Comparison of ENCODE assay signal across 15 cellular contexts in the genomic region with DNA sequence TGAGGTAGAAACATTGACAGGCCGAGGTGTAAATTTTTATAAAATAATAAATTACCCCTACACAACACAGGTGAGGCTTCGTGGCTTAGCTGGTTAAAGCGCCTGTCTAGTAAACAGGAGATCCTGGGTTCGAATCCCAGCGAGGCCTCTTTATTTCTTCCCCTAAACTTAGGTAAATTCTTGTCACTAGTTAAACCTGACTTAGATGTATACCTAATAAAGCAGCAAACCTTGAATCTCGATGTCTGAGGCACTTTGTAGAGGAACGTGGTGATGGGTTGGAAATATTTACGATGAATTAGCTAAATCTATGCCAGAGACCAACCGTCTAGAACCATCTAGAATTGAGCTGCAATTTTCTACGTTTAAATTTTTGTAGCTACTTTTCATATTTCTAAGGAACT.
DNase-seq lines count a peak whose midpoint lies in the region; ATAC-seq lines count a peak whose summit lies in the region.
"Had no signal": no experiment of that assay in that cellular context is flagged by ENCODE, and none has a peak within 500 bp of the region (broad histone marks: within the 10 kb centered on the region; RNA-seq: fewer than 3 reads in every experiment).

No MANE protein-coding gene starts in this region.

- no peaks in the 10 kb centered on the region for H3K4me1 Mint-ChIP-seq in stimulated activated naive CD8-positive, alpha-beta T cell treated with anti-CD3 and anti-CD28 coated beads, Interleukin-15, amount 100 ng/mL, for 72 hours
- H3K4me1 Mint-ChIP-seq in activated naive CD4-positive, alpha-beta T cell treated with anti-CD3 and anti-CD28 coated beads for 36 hours (ENCODE audit: low read depth), result peaks cover 3% of the 10 kb centered on the region

- no peaks in the 10 kb centered on the region for H3K4me1 ChIP-seq in adipocyte (ENCODE audit: control insufficient read depth, insufficient read depth, low read length)
- H3K4me1 ChIP-seq: body of pancreas had no signal

- H3K36me3 ChIP-seq in MG63 (no peaks in the 10 kb centered on the region), adipocyte (ENCODE audit: control insufficient read depth, insufficient read depth, low read length, severe bottlenecking) (no peaks in the 10 kb centered on the region)
- H3K36me3 ChIP-seq: WERI-Rb-1 had no signal

- peak; percentile 37 for ATAC-seq in stimulated activated naive CD8-positive, alpha-beta T cell treated with anti-CD3 and anti-CD28 coated beads, Interleukin-15, amount 100 ng/mL, for 72 hours
- ATAC-seq: body of pancreas, left lobe of liver had no signal

- H3K27me3 ChIP-seq in MG63, result peaks cover 25% of the 10 kb centered on the region
- H3K27me3 ChIP-seq in adipocyte (replicated peaks; ENCODE audit: control insufficient read depth, insufficient read depth, low read length), result peaks cover 15% of the 10 kb centered on the region

- no peaks in the 10 kb centered on the region for H3K36me3 Mint-ChIP-seq in activated naive CD4-positive, alpha-beta T cell treated with anti-CD3 and anti-CD28 coated beads for 36 hours (ENCODE audit: low read depth)
- H3K36me3 Mint-ChIP-seq: natural killer cell treated with Interleukin-12 subunit alpha and Interleukin-12 subunit beta and Interleukin-15 and Interleukin-18, amount 100 ng/mL, for 72 hours had no signal

- no peak overlapping the region for H3K4me3 Mint-ChIP-seq in stimulated activated naive CD8-positive, alpha-beta T cell treated with anti-CD3 and anti-CD28 coated beads, Interleukin-15, amount 100 ng/mL, for 72 hours
- no peak overlapping the region for H3K4me3 Mint-ChIP-seq in activated naive CD4-positive, alpha-beta T cell treated with anti-CD3 and anti-CD28 coated beads for 36 hours
- H3K4me3 Mint-ChIP-seq: natural killer cell treated with Interleukin-12 subunit alpha and Interleukin-12 subunit beta and Interleukin-15 and Interleukin-18, amount 100 ng/mL, for 72 hours had no signal

- peak; percentile 26 for DNase-seq in stimulated activated CD4-positive, alpha-beta T cell treated with anti-CD3 and anti-CD28 coated beads, Interleukin-15, amount 100 ng/mL, for 24 hours
- no peak for DNase-seq in stimulated activated CD4-positive, alpha-beta T cell treated with anti-CD3 and anti-CD28 coated beads, Interleukin-2, amount 100 ng/mL, for 48 hours
- DNase-seq in MG63 (peak; percentile 66), adipocyte (ENCODE audit: low read depth) (peak; percentile 2), DMS153 treated with DMSO at 0.1 percent for 48 hours (lab: John Stamatoyannopoulos, UW; ENCODE audit: unreplicated experiment) (no peak)
- DNase-seq in stimulated activated naive CD8-positive, alpha-beta T cell treated with anti-CD3 and anti-CD28 coated beads, Interleukin-15, amount 100 ng/mL, for 72 hours, result no peak
- DNase-seq in activated naive CD4-positive, alpha-beta T cell treated with anti-CD3 and anti-CD28 coated beads, Interleukin-2, amount 50 U/mL, for 16 hours, result no peak
- DNase-seq in activated naive CD4-positive, alpha-beta T cell treated with anti-CD3 and anti-CD28 coated beads for 36 hours, result no peak
- DNase-seq: body of pancreas, GOT3, NCI-H1417 treated with DMSO at 0.1 percent for 48 hours, WERI-Rb-1 had no signal

- H3K9me3 ChIP-seq in MG63 (no peaks in the 10 kb centered on the region), adipocyte (ENCODE audit: control insufficient read depth, low read length) (no peaks in the 10 kb centered on the region)
- H3K9me3 ChIP-seq: body of pancreas had no signal

- CTCF ChIA-PET in activated naive CD4-positive, alpha-beta T cell treated with anti-CD3 and anti-CD28 coated beads for 36 hours (lab: Charles Lee), result interaction anchor here (0.5 kb wide), 1 partner anchor 69 kb away, joined by 4 read pairs; no protein-coding TSS in a partner anchor

- H3K4me3 ChIP-seq in MG63, result no peak overlapping the region
- no peak overlapping the region for H3K4me3 ChIP-seq in adipocyte (ENCODE audit: low read length)
- H3K4me3 ChIP-seq: body of pancreas had no signal

- no peaks in the 10 kb centered on the region for H3K9me3 Mint-ChIP-seq in stimulated activated naive CD8-positive, alpha-beta T cell treated with anti-CD3 and anti-CD28 coated beads, Interleukin-15, amount 100 ng/mL, for 72 hours
- H3K9me3 Mint-ChIP-seq in activated naive CD4-positive, alpha-beta T cell treated with anti-CD3 and anti-CD28 coated beads for 36 hours, result no peaks in the 10 kb centered on the region
- H3K9me3 Mint-ChIP-seq: activated T-helper 2 cell treated with anti-CD3 and anti-CD28 coated beads, Interferon-gamma antibody, Interleukin-2, Interleukin-4, amounts not matched to agents 10 μg/mL and 5 μg/mL and 100 μg/mL, durations not matched to agents 14 hours and 24 hours and 36 hours; natural killer cell treated with Interleukin-12 subunit alpha and Interleukin-12 subunit beta and Interleukin-15 and Interleukin-18, amount 100 ng/mL, for 72 hours had no signal

- H3K27ac Mint-ChIP-seq in stimulated activated naive CD8-positive, alpha-beta T cell treated with anti-CD3 and anti-CD28 coated beads, Interleukin-15, amount 100 ng/mL, for 72 hours, result no peak overlapping the region
- H3K27ac Mint-ChIP-seq in activated naive CD4-positive, alpha-beta T cell treated with anti-CD3 and anti-CD28 coated beads for 36 hours, result no peak overlapping the region
- H3K27ac Mint-ChIP-seq: activated T-helper 2 cell treated with anti-CD3 and anti-CD28 coated beads, Interferon-gamma antibody, Interleukin-2, Interleukin-4, amounts not matched to agents 10 μg/mL and 5 μg/mL and 100 μg/mL, durations not matched to agents 14 hours and 24 hours and 36 hours; natural killer cell treated with Interleukin-12 subunit alpha and Interleukin-12 subunit beta and Interleukin-15 and Interleukin-18, amount 100 ng/mL, for 72 hours had no signal

- H3K9ac ChIP-seq in adipocyte (ENCODE audit: low read length), result no peak overlapping the region

- intact Hi-C loops in activated naive CD4-positive, alpha-beta T cell treated with anti-CD3 and anti-CD28 coated beads for 36 hours (cut with micrococcal nuclease), result no loop called here

- H3K27me3 Mint-ChIP-seq in stimulated activated naive CD8-positive, alpha-beta T cell treated with anti-CD3 and anti-CD28 coated beads, Interleukin-15, amount 100 ng/mL, for 72 hours, result peaks cover 68% of the 10 kb centered on the region
- peaks cover 48% of the 10 kb centered on the region for H3K27me3 Mint-ChIP-seq in activated naive CD4-positive, alpha-beta T cell treated with anti-CD3 and anti-CD28 coated beads for 36 hours (ENCODE audit: low read depth)

Comparison
In these comparisons a context has a peak if more than half of its experiments do, and no peak if none do; other contexts are left out.
1. DNase-seq: peak in stimulated activated CD4-positive, alpha-beta T cell treated with anti-CD3 and anti-CD28 coated beads, Interleukin-15, amount 100 ng/mL, for 24 hours (single experiment), MG63 (single experiment) and adipocyte (single experiment); none in stimulated activated CD4-positive, alpha-beta T cell treated with anti-CD3 and anti-CD28 coated beads, Interleukin-2, amount 100 ng/mL, for 48 hours (0 of 2), stimulated activated naive CD8-positive, alpha-beta T cell treated with anti-CD3 and anti-CD28 coated beads, Interleukin-15, amount 100 ng/mL, for 72 hours (0 of 2), activated naive CD4-positive, alpha-beta T cell treated with anti-CD3 and anti-CD28 coated beads, Interleukin-2, amount 50 U/mL, for 16 hours (single experiment), DMS153 treated with DMSO at 0.1 percent for 48 hours (single experiment) and activated naive CD4-positive, alpha-beta T cell treated with anti-CD3 and anti-CD28 coated beads for 36 hours (single experiment).